9 cellular contexts compared by ENCODE assay signal in the genomic region with DNA sequence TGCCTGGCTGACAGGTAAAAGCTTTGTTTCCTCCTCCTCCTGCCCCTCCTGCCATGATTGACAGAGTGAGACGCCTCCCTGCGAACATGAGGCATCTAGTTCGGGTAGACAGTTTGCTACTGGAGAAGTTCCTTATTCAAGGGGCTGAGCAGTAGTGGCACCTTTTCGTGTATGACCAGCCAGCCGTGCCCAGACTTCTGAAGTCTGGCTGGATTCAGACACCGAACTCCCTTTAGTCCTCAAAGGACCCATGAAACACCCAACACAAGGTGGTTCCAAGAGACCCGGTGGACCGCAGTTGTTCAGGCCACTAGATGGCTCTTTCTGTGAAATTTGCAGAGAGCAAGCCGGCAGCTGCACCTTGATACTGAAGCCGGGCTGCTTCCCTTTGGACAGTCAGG.
A peak's percentile ranks its signal among the peaks of the same experiment; 100 is the strongest.
DNase-seq lines count a peak whose midpoint lies in the region; ATAC-seq and TF ChIP-seq lines count a peak whose summit lies in the region.
"Had no signal": no experiment of that assay in that cellular context is flagged by ENCODE, and none has a peak within 500 bp of the region (broad histone marks: within the 10 kb centered on the region; RNA-seq: fewer than 3 reads in every experiment).

No MANE protein-coding gene starts in this region.

- H3K27me3 ChIP-seq in thyroid gland, result no peaks in the 10 kb centered on the region

- DNase-seq in activated CD8-positive, alpha-beta T cell treated with anti-CD3 and anti-CD28 coated beads for 36 hours, result peak; percentile 16
- no peak for DNase-seq in activated CD8-positive, alpha-beta T cell treated with anti-CD3 and anti-CD28 coated beads, Interleukin-2, amount 10 ng/mL, durations not matched to agents 7 days and 5 days
- DNase-seq in islet precursor cell, result peak; percentile 73
- DNase-seq in thyroid gland, result peak; percentile 67 to 71
- DNase-seq in NCI-H128 (lab: John Stamatoyannopoulos, UW; ENCODE audit: unreplicated experiment), result no peak
- DNase-seq: DND-41 had no signal

- H3K4me3 ChIP-seq in thyroid gland (replicated peaks in 1 of 3), result no peak overlapping the region

- no peaks in the 10 kb centered on the region for H3K36me3 Mint-ChIP-seq in activated CD8-positive, alpha-beta T cell treated with anti-CD3 and anti-CD28 coated beads for 36 hours (ENCODE audit: low read depth)
- H3K36me3 Mint-ChIP-seq in activated CD8-positive, alpha-beta T cell treated with anti-CD3 and anti-CD28 coated beads, Interleukin-2, amount 10 ng/mL, durations not matched to agents 7 days and 5 days (ENCODE audit: low read depth), result peaks cover 10% of the 10 kb centered on the region

- H3K4me1 ChIP-seq in thyroid gland, result peaks cover 6 to 19% of the 10 kb centered on the region in 2 donors

- POLR2A ChIA-PET in activated CD8-positive, alpha-beta T cell treated with anti-CD3 and anti-CD28 coated beads for 36 hours (lab: Charles Lee), result no interaction called here
- POLR2A ChIA-PET in activated CD8-positive, alpha-beta T cell treated with anti-CD3 and anti-CD28 coated beads, Interleukin-2, amount 10 ng/mL, durations not matched to agents 7 days and 5 days (lab: Charles Lee), result no interaction called here

- intact Hi-C loops in activated CD8-positive, alpha-beta T cell treated with anti-CD3 and anti-CD28 coated beads for 36 hours (cut with micrococcal nuclease), result no loop called here
- intact Hi-C loops in thyroid gland (cut with DNase I), result loop anchor here (2.0 kb wide), 1 partner anchor 189 kb away; no protein-coding TSS in a partner anchor

- H3K27ac ChIP-seq in VCaP (no peak overlapping the region), thyroid gland (no peak overlapping the region)

- no peaks in the 10 kb centered on the region for H3K9me3 Mint-ChIP-seq in activated CD8-positive, alpha-beta T cell treated with anti-CD3 and anti-CD28 coated beads for 36 hours
- H3K9me3 Mint-ChIP-seq in activated CD8-positive, alpha-beta T cell treated with anti-CD3 and anti-CD28 coated beads, Interleukin-2, amount 10 ng/mL, durations not matched to agents 7 days and 5 days (ENCODE audit: insufficient read depth), result no peaks in the 10 kb centered on the region

- no peaks in the 10 kb centered on the region for H3K27me3 Mint-ChIP-seq in activated CD8-positive, alpha-beta T cell treated with anti-CD3 and anti-CD28 coated beads for 36 hours
- no peaks in the 10 kb centered on the region for H3K27me3 Mint-ChIP-seq in activated CD8-positive, alpha-beta T cell treated with anti-CD3 and anti-CD28 coated beads, Interleukin-2, amount 10 ng/mL, durations not matched to agents 7 days and 5 days (ENCODE audit: low read depth)

- CTCF ChIA-PET in activated CD8-positive, alpha-beta T cell treated with anti-CD3 and anti-CD28 coated beads for 36 hours (lab: Charles Lee), result no interaction called here
- CTCF ChIA-PET in activated CD8-positive, alpha-beta T cell treated with anti-CD3 and anti-CD28 coated beads, Interleukin-2, amount 10 ng/mL, durations not matched to agents 7 days and 5 days (lab: Charles Lee), result interaction anchor here (0.9 to 1.6 kb wide), 5 partner anchors 18 to 417 kb away, joined by 3 to 6 read pairs (median 3); no protein-coding TSS in a partner anchor

- H3K36me3 ChIP-seq in thyroid gland, result no peaks in the 10 kb centered on the region

- no peak for ATAC-seq in activated CD8-positive, alpha-beta T cell treated with anti-CD3 and anti-CD28 coated beads for 36 hours
- no peak for ATAC-seq in activated CD8-positive, alpha-beta T cell treated with anti-CD3 and anti-CD28 coated beads, Interleukin-2, amount 10 ng/mL, durations not matched to agents 7 days and 5 days
- ATAC-seq in GM21723 (IDR thresholded peaks at IDR 0.05; ENCODE audit: unreplicated experiment) (no peak), HG02623 (IDR thresholded peaks at IDR 0.05; ENCODE audit: unreplicated experiment) (no peak)

- 30 to 41% methylated on average over 6 to 10 of the region's 10 CpGs for WGBS in thyroid gland, 2 donors

- no peak for TF ChIP-seq POLR2A in thyroid gland (IDR thresholded peaks at IDR 0.05)

- H3K9me3 ChIP-seq in thyroid gland, result no peaks in the 10 kb centered on the region

- peaks cover 32% of the 10 kb centered on the region for H3K4me1 Mint-ChIP-seq in activated CD8-positive, alpha-beta T cell treated with anti-CD3 and anti-CD28 coated beads for 36 hours (ENCODE audit: low read depth)
- H3K4me1 Mint-ChIP-seq in activated CD8-positive, alpha-beta T cell treated with anti-CD3 and anti-CD28 coated beads, Interleukin-2, amount 10 ng/mL, durations not matched to agents 7 days and 5 days (ENCODE audit: low read depth), result peaks cover 47% of the 10 kb centered on the region

- no peak for TF ChIP-seq CTCF in activated CD8-positive, alpha-beta T cell treated with anti-CD3 and anti-CD28 coated beads for 36 hours (IDR thresholded peaks at IDR 0.05)
- TF ChIP-seq CTCF in VCaP (conservative IDR thresholded peaks at IDR 0.05) (peak; percentile 67), thyroid gland (IDR thresholded peaks at IDR 0.05) (peak; percentile 10 to 60 (median 55))

- no peak overlapping the region for H3K27ac Mint-ChIP-seq in activated CD8-positive, alpha-beta T cell treated with anti-CD3 and anti-CD28 coated beads for 36 hours
- H3K27ac Mint-ChIP-seq in activated CD8-positive, alpha-beta T cell treated with anti-CD3 and anti-CD28 coated beads, Interleukin-2, amount 10 ng/mL, durations not matched to agents 7 days and 5 days, result no peak overlapping the region

- no peak overlapping the region for H3K4me3 Mint-ChIP-seq in activated CD8-positive, alpha-beta T cell treated with anti-CD3 and anti-CD28 coated beads for 36 hours
- H3K4me3 Mint-ChIP-seq in activated CD8-positive, alpha-beta T cell treated with anti-CD3 and anti-CD28 coated beads, Interleukin-2, amount 10 ng/mL, durations not matched to agents 7 days and 5 days, result no peak overlapping the region

Comparison
In these comparisons a context has a peak if more than half of its experiments do, and no peak if none do; other contexts are left out.
1. DNase-seq: peak in activated CD8-positive, alpha-beta T cell treated with anti-CD3 and anti-CD28 coated beads for 36 hours (single experiment), islet precursor cell (single experiment) and thyroid gland (2 of 2); none in activated CD8-positive, alpha-beta T cell treated with anti-CD3 and anti-CD28 coated beads, Interleukin-2, amount 10 ng/mL, durations not matched to agents 7 days and 5 days (single experiment) and NCI-H128 (single experiment).